ENCODE assay signal across 1 cellular context in the genomic region with DNA sequence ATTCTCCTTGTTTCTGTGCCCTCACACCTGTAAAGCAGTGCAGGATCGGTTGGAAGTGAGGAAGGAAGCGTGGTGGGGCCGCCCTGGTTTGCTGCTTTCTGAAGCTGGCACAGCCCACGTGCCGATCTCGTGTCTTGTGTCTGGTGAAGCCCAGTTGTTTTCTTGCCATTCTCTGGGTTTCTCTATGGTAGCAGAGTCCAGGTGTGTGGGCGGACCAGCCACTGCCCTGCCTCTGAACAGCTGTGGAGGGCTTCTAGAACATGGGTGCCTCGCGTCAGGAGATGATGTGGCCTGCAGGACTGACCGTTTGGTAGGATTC.
TF ChIP-seq lines count a peak whose summit lies in the region.

No MANE protein-coding gene starts in this region.

TF ChIP-seq in HepG2, 621 proteins besides CTCF, POLR2A, EP300 and RAD21:
- TF ChIP-seq, protein P1, sequence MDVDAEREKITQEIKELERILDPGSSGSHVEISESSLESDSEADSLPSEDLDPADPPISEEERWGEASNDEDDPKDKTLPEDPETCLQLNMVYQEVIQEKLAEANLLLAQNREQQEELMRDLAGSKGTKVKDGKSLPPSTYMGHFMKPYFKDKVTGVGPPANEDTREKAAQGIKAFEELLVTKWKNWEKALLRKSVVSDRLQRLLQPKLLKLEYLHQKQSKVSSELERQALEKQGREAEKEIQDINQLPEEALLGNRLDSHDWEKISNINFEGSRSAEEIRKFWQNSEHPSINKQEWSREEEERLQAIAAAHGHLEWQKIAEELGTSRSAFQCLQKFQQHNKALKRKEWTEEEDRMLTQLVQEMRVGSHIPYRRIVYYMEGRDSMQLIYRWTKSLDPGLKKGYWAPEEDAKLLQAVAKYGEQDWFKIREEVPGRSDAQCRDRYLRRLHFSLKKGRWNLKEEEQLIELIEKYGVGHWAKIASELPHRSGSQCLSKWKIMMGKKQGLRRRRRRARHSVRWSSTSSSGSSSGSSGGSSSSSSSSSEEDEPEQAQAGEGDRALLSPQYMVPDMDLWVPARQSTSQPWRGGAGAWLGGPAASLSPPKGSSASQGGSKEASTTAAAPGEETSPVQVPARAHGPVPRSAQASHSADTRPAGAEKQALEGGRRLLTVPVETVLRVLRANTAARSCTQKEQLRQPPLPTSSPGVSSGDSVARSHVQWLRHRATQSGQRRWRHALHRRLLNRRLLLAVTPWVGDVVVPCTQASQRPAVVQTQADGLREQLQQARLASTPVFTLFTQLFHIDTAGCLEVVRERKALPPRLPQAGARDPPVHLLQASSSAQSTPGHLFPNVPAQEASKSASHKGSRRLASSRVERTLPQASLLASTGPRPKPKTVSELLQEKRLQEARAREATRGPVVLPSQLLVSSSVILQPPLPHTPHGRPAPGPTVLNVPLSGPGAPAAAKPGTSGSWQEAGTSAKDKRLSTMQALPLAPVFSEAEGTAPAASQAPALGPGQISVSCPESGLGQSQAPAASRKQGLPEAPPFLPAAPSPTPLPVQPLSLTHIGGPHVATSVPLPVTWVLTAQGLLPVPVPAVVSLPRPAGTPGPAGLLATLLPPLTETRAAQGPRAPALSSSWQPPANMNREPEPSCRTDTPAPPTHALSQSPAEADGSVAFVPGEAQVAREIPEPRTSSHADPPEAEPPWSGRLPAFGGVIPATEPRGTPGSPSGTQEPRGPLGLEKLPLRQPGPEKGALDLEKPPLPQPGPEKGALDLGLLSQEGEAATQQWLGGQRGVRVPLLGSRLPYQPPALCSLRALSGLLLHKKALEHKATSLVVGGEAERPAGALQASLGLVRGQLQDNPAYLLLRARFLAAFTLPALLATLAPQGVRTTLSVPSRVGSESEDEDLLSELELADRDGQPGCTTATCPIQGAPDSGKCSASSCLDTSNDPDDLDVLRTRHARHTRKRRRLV (CRISPR knock-in tag; IDR thresholded peaks at IDR 0.05): no peak
- TF ChIP-seq KAT2B (IDR thresholded peaks at IDR 0.05; ENCODE audit: borderline replicate concordance, low read depth, low read length) (no peak), GTF2F1 (IDR thresholded peaks at IDR 0.05; ENCODE audit: low read length) (no peak), NFATC3 (CRISPR knock-in tag; IDR thresholded peaks at IDR 0.05) (no peak), NFKBIZ (CRISPR knock-in tag; IDR thresholded peaks at IDR 0.05) (no peak), MTF1 (CRISPR knock-in tag; IDR thresholded peaks at IDR 0.05) (no peak), ZNF317 (CRISPR knock-in tag; IDR thresholded peaks at IDR 0.05) (no peak), RELA (CRISPR knock-in tag; IDR thresholded peaks at IDR 0.05) (no peak), HOXA5 (CRISPR knock-in tag; IDR thresholded peaks at IDR 0.05) (no peak), CBX1 (IDR thresholded peaks at IDR 0.05; ENCODE audit: low read depth) (no peak)
